8 cellular contexts compared by ENCODE assay signal in genomic region chr19:56119585-56119978, GRCh38. TPM values are rescaled to one million over a fixed set of nuclear protein-coding genes. Genes with fewer than 3 reads are reported as not detected.
A peak's percentile ranks its signal among the peaks of the same experiment; 100 is the strongest.
DNase-seq lines count a peak whose midpoint lies in the region; ATAC-seq and TF ChIP-seq lines count a peak whose summit lies in the region.

No MANE protein-coding gene starts in this region.

- H3K27ac Mint-ChIP-seq in HFFc6, result peak overlapping the region; percentile 94

- no peak overlapping the region for H2AFZ ChIP-seq in ACC112 (ENCODE audit: low read length, unreplicated experiment)

- H3K4me3 Mint-ChIP-seq in HFFc6, result peak overlapping the region; percentile 91

- H3K9me3 Mint-ChIP-seq in HFFc6, result no peaks in the 10 kb centered on the region

- peaks cover 12% of the 10 kb centered on the region for H3K4me1 ChIP-seq in ACC112 (ENCODE audit: control insufficient read depth, insufficient read depth, low read length, unreplicated experiment)
- H3K4me1 ChIP-seq in liver (ENCODE audit: control insufficient read depth in 4 of 4, insufficient read depth in 4 of 4, low read length in 3 of 4), result peaks cover 16 to 53% (median 43%) of the 10 kb centered on the region in 4 donors
- peaks cover 4% of the 10 kb centered on the region for H3K4me1 ChIP-seq in urinary bladder (ENCODE audit: insufficient read depth)

- peak overlapping the region; percentile 92 for H3K27ac ChIP-seq in ACC112 (ENCODE audit: low read depth, low read length)
- peak overlapping the region; percentile 92 to 97 for H3K27ac ChIP-seq in liver (ENCODE audit: low read depth in 1 of 2, low read length in 2 of 2)
- no peak overlapping the region for H3K27ac ChIP-seq in urinary bladder (ENCODE audit: low read depth)

- WGBS in liver, result 11% methylated on average over 15 of the region's 15 CpGs
- 23% methylated on average over 15 of the region's 15 CpGs for WGBS in urinary bladder

- H3K36me3 ChIP-seq in ACC112 (ENCODE audit: insufficient read depth, low read length) (no peaks in the 10 kb centered on the region), liver (ENCODE audit: control insufficient read depth in 4 of 4, insufficient read depth in 3 of 4, low read depth in 1 of 4, low read length in 3 of 4) (no peaks in the 10 kb centered on the region), urinary bladder (ENCODE audit: insufficient read depth) (no peaks in the 10 kb centered on the region)

- peak overlapping the region; percentile 29 to 34 for H3K9ac ChIP-seq in liver (ENCODE audit: low read depth in 1 of 2, low read length in 2 of 2)

- peaks cover 4% of the 10 kb centered on the region for H3K36me3 Mint-ChIP-seq in HFFc6 (ENCODE audit: low read depth)

- no peak for TF ChIP-seq RAD21 in liver (IDR thresholded peaks at IDR 0.05)

- H3K27me3 ChIP-seq in ACC112 (ENCODE audit: insufficient read depth, low read length) (no peaks in the 10 kb centered on the region), liver (ENCODE audit: control insufficient read depth in 4 of 4, insufficient read depth in 4 of 4, low read length in 3 of 4) (no peaks in the 10 kb centered on the region)

- H3K79me2 ChIP-seq in ACC112 (ENCODE audit: control insufficient read depth, insufficient read depth, low read length, unreplicated experiment), result peaks cover 49% of the 10 kb centered on the region

- H3K9me3 ChIP-seq in liver (ENCODE audit: control insufficient read depth in 4 of 4, low read length in 3 of 4), result no peaks in the 10 kb centered on the region

- TF ChIP-seq CTCF in HFFc6 (IDR thresholded peaks at IDR 0.05) (no peak), liver (IDR thresholded peaks at IDR 0.05; ENCODE audit: low read depth, low read length, missing input control) (no peak)

- H3K4me3 ChIP-seq in ACC112 (ENCODE audit: low read depth, low read length), result peak overlapping the region; percentile 89
- H3K4me3 ChIP-seq in liver (ENCODE audit: low read depth in 1 of 3, low read length in 3 of 3), result peak overlapping the region; percentile 71 to 84 (median 79)
- H3K4me3 ChIP-seq in urinary bladder (ENCODE audit: low read depth, low read length), result peak overlapping the region; percentile 74

- H3K4me1 Mint-ChIP-seq in HFFc6 (ENCODE audit: low read depth), result peaks cover 27% of the 10 kb centered on the region

- DNase-seq in HFFc6 (peak; percentile 30), astrocyte of the hippocampus (ENCODE audit: low read depth, low spot score) (peak; percentile 54), NCI-H146 (lab: John Stamatoyannopoulos, UW) (no peak), NCI-H1092 (lab: John Stamatoyannopoulos, UW) (no peak)

- H3K27me3 Mint-ChIP-seq in HFFc6 (ENCODE audit: insufficient read depth), result no peaks in the 10 kb centered on the region

- ATAC-seq in HG03432 (IDR thresholded peaks at IDR 0.05; ENCODE audit: unreplicated experiment), result no peak

TF ChIP-seq in liver, 16 proteins besides CTCF, POLR2A, EP300 and RAD21:
- TF ChIP-seq SP1 (IDR thresholded peaks at IDR 0.05) (no peak), ATF3 (IDR thresholded peaks at IDR 0.05) (no peak), TAF1 (conservative IDR thresholded peaks at IDR 0.05) (no peak), EGR1 (IDR thresholded peaks at IDR 0.05; ENCODE audit: low read depth in 2 of 2) (no peak), MAX (IDR thresholded peaks at IDR 0.05) (no peak), FOXA2 (IDR thresholded peaks at IDR 0.05) (no peak), REST (IDR thresholded peaks at IDR 0.05) (no peak), HNF4G (IDR thresholded peaks at IDR 0.05) (no peak), GABPA (IDR thresholded peaks at IDR 0.05 in 1 of 2, conservative IDR thresholded peaks at IDR 0.05 in 1 of 2) (no peak), HNF4A (conservative IDR thresholded peaks at IDR 0.05) (no peak), FOXA1 (IDR thresholded peaks at IDR 0.05) (no peak), NR2F2 (IDR thresholded peaks at IDR 0.05) (no peak)

RNA-seq across cellular contexts. Expression of gene ZNF787, which starts 1.5 kb away (rescaled TPM):
- total RNA-seq in HFFc6 (2021; fragmentation: NEBNext Ultra II Directional; extraction: Animal tissue kit (Norgen Biotek cat#: 25700)), result 10 to 100 TPM; 28.5 to 31.5 (median 29.5) TPM
- total RNA-seq in liver (10 to 100 TPM; 17.6 to 23.6 TPM), urinary bladder (13.3 TPM)
- polyA plus RNA-seq in liver (10 to 100 TPM in 1 of 2 donors, 1 to 10 TPM in 1; 2.9 to 20.1 TPM), urinary bladder (30.9 TPM)

RNA-seq across cellular contexts. Expression of gene ZNF444, which starts 21.5 kb away (rescaled TPM):
- 10 to 100 TPM; 20.6 to 28.4 (median 22.5) TPM for total RNA-seq in HFFc6 (2021; fragmentation: NEBNext Ultra II Directional; extraction: Animal tissue kit (Norgen Biotek cat#: 25700))
- 10 to 100 TPM; 16.0 to 26.1 TPM for total RNA-seq in liver
- polyA plus RNA-seq in liver, result 10 to 100 TPM in 1 of 2 donors, 1 to 10 TPM in 1; 6.1 to 30.4 TPM
- 11.7 TPM for total RNA-seq in urinary bladder
- polyA plus RNA-seq in urinary bladder, result 44.5 TPM

RNA-seq across cellular contexts. Expression of gene GALP, which starts 56.2 kb away (rescaled TPM):
- total RNA-seq in HFFc6 (2021; fragmentation: NEBNext Ultra II Directional; extraction: Animal tissue kit (Norgen Biotek cat#: 25700)), result not detected
- not detected for total RNA-seq in liver
- under 1 TPM; 0.08 to 0.63 TPM for polyA plus RNA-seq in liver
- not detected for total RNA-seq in urinary bladder
- not detected for polyA plus RNA-seq in urinary bladder

Comparison
In these comparisons a context has a peak if more than half of its experiments do, and no peak if none do; other contexts are left out.
1. DNase-seq: peak in HFFc6 (single experiment) and astrocyte of the hippocampus (single experiment); none in NCI-H146 (single experiment) and NCI-H1092 (single experiment).
2. Peak in every context shown above with its lines, with median percentiles within 50 percentile points of each other: H3K4me3 ChIP-seq.